ENCODE assay signal across 17 cellular contexts in genomic region chr4:87500107-87500462, GRCh38. TPM values are rescaled to one million over a fixed set of nuclear protein-coding genes. Genes with fewer than 3 reads are reported as not detected.
DNase-seq lines count a peak whose midpoint lies in the region; ATAC-seq and TF ChIP-seq lines count a peak whose summit lies in the region.
"Had no signal": no experiment of that assay in that cellular context is flagged by ENCODE, and none has a peak within 500 bp of the region (broad histone marks: within the 10 kb centered on the region; RNA-seq: fewer than 3 reads in every experiment).

No MANE protein-coding gene starts in this region.

- ATAC-seq in GM18517 (IDR thresholded peaks at IDR 0.05; ENCODE audit: unreplicated experiment): peak; percentile 31
- peak; percentile 23 for ATAC-seq in GM19467 (IDR thresholded peaks at IDR 0.05; ENCODE audit: unreplicated experiment)
- peak; percentile 32 for ATAC-seq in HG03025 (IDR thresholded peaks at IDR 0.05; ENCODE audit: low FRiP score, unreplicated experiment)
- ATAC-seq in activated CD8-positive, alpha-beta T cell treated with anti-CD3 and anti-CD28 coated beads for 36 hours: no peak
- ATAC-seq: naive thymus-derived CD4-positive, alpha-beta T cell had no signal

- CTCF ChIA-PET in activated CD8-positive, alpha-beta T cell treated with anti-CD3 and anti-CD28 coated beads for 36 hours (lab: Charles Lee): no interaction called here

- H3K27ac ChIP-seq in cingulate gyrus (ENCODE audit: low read depth, low read length): peak overlapping the region; percentile 51
- H3K27ac ChIP-seq: GM23248 had no signal

- POLR2A ChIA-PET in activated CD8-positive, alpha-beta T cell treated with anti-CD3 and anti-CD28 coated beads for 36 hours (lab: Charles Lee): no interaction called here

- H3K27me3 Mint-ChIP-seq in activated CD8-positive, alpha-beta T cell treated with anti-CD3 and anti-CD28 coated beads for 36 hours: no peaks in the 10 kb centered on the region

- no peak for TF ChIP-seq CTCF in activated CD8-positive, alpha-beta T cell treated with anti-CD3 and anti-CD28 coated beads for 36 hours (IDR thresholded peaks at IDR 0.05)

- intact Hi-C loops in activated CD8-positive, alpha-beta T cell treated with anti-CD3 and anti-CD28 coated beads for 36 hours (cut with micrococcal nuclease): no loop called here

- no peaks in the 10 kb centered on the region for H3K36me3 Mint-ChIP-seq in activated CD8-positive, alpha-beta T cell treated with anti-CD3 and anti-CD28 coated beads for 36 hours (ENCODE audit: low read depth)
- H3K36me3 Mint-ChIP-seq: naive thymus-derived CD4-positive, alpha-beta T cell had no signal

- DNase-seq in activated CD8-positive, alpha-beta T cell treated with anti-CD3 and anti-CD28 coated beads for 36 hours: no peak
- DNase-seq in putamen (ENCODE audit: low spot score) (no peak), COLO668 (lab: John Stamatoyannopoulos, UW; ENCODE audit: unreplicated experiment) (no peak)
- no peak for DNase-seq in activated CD4-positive, alpha-beta T cell treated with anti-CD3 and anti-CD28 coated beads for 48 hours
- DNase-seq: activated effector memory CD4-positive, alpha-beta T cell treated with Interleukin-2 at 50 U/mL for 16 hours; COR-L47; effector CD4-positive, alpha-beta T cell; GM23248; Karpas-422; naive thymus-derived CD4-positive, alpha-beta T cell; NCI-H526 treated with DMSO at 0.1 percent for 48 hours; thyroid gland had no signal

- H3K4me3 Mint-ChIP-seq in activated CD8-positive, alpha-beta T cell treated with anti-CD3 and anti-CD28 coated beads for 36 hours: no peak overlapping the region

- H3K4me1 Mint-ChIP-seq in activated CD8-positive, alpha-beta T cell treated with anti-CD3 and anti-CD28 coated beads for 36 hours (ENCODE audit: low read depth): peaks cover 8% of the 10 kb centered on the region

- no peaks in the 10 kb centered on the region for H3K9me3 Mint-ChIP-seq in activated CD8-positive, alpha-beta T cell treated with anti-CD3 and anti-CD28 coated beads for 36 hours
- H3K9me3 Mint-ChIP-seq: naive thymus-derived CD4-positive, alpha-beta T cell had no signal

- H3K27ac Mint-ChIP-seq in activated CD8-positive, alpha-beta T cell treated with anti-CD3 and anti-CD28 coated beads for 36 hours: no peak overlapping the region
- H3K27ac Mint-ChIP-seq: naive thymus-derived CD4-positive, alpha-beta T cell had no signal

RNA-seq across cellular contexts. Expression of gene SPARCL1, which starts 29.1 kb away (rescaled TPM):
- not detected for total RNA-seq in activated CD8-positive, alpha-beta T cell treated with anti-CD3 and anti-CD28 coated beads for 36 hours
- total RNA-seq: GM23248; naive thymus-derived CD4-positive, alpha-beta T cell; T-helper 2 cell treated with Interferon-gamma antibody and Interleukin-4, amounts not matched to agents 100 ng/mL and 5 ng/mL, for 36 hours had no signal
